1 cellular context compared by ENCODE assay signal in the genomic region with DNA sequence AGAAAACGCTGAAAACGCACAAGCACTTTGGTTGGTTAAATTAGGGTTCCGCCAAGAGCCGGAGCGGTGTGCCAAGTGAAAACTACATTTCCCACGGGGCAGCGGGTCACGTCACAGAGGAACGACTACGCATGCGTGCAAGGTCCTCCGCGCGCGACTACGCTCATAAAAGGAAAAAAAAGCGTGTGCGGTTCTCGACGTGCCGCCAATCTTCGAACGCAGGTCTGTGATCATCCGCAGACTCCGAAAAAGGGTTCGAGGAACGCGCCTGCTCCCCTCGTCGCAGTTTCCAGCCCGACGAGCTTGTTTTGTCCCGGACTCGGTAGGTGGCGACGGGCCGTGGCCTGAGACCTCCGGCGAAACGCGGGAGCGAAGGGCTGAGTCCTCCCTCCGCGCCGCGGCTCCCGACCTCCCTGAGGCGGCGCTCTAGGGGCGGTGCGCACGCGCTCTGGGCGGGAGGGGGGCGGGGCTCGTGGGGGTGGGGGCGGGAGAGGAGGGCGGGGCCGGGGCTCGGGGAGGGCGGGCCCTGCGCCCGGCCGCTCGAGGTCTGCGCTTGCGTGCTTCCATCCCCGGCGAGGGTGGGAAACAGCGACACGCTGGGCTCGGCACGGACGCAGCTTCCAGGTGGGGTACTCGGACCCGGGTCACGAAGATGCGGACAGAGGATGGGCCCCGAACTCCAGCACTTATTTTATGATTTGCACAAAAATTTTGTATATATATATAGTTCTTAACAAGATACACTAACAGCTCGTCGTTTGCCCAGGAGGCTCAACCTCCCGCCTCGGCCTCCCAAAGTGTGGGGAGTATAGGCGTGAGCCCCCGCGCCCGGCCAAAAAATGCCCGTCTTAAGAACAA.
A peak's percentile ranks its signal among the peaks of the same experiment; 100 is the strongest.
TF ChIP-seq lines count a peak whose summit lies in the region.

Gene SGF29 (plus strand): TSS at position 145 of the 858 bp plus-strand sequence. CDS start 27,150 bp downstream, outside the sequence.

TF ChIP-seq in HepG2, 621 proteins besides CTCF, POLR2A, EP300 and RAD21 (continued from another document and continues in another):
- TF ChIP-seq KDM6A (CRISPR knock-in tag; IDR thresholded peaks at IDR 0.05; ENCODE audit: low read depth), result no peak
- TF ChIP-seq, protein P1, sequence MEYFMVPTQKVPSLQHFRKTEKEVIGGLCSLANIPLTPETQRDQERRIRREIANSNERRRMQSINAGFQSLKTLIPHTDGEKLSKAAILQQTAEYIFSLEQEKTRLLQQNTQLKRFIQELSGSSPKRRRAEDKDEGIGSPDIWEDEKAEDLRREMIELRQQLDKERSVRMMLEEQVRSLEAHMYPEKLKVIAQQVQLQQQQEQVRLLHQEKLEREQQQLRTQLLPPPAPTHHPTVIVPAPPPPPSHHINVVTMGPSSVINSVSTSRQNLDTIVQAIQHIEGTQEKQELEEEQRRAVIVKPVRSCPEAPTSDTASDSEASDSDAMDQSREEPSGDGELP (IDR thresholded peaks at IDR 0.05; ENCODE audit: borderline replicate concordance, low read depth), result 0 out of 2 replicates have a peak, but pooled peaks have one; percentile 21
- TF ChIP-seq, protein P2, sequence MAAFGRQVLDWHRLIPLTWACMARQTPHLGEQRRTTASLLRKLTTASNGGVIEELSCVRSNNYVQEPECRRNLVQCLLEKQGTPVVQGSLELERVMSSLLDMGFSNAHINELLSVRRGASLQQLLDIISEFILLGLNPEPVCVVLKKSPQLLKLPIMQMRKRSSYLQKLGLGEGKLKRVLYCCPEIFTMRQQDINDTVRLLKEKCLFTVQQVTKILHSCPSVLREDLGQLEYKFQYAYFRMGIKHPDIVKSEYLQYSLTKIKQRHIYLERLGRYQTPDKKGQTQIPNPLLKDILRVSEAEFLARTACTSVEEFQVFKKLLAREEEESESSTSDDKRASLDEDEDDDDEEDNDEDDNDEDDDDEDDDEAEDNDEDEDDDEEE (CRISPR knock-in tag; IDR thresholded peaks at IDR 0.05), result peak; percentile 95; the same call in 1 of the 2 replicates
- peak; percentile 95 for TF ChIP-seq ZNF124 (CRISPR knock-in tag; IDR thresholded peaks at IDR 0.05)
- peak; percentile 96 for TF ChIP-seq ZSCAN9 (CRISPR knock-in tag; IDR thresholded peaks at IDR 0.05; ENCODE audit: borderline replicate concordance)
- TF ChIP-seq ZNF563 (CRISPR knock-in tag; IDR thresholded peaks at IDR 0.05), result peak; percentile 91; the same call in 1 of the 2 replicates
- no peak; the same call in 1 of the 2 replicates for TF ChIP-seq ZFP36L2 (CRISPR knock-in tag; IDR thresholded peaks at IDR 0.05)
- TF ChIP-seq, protein P3, sequence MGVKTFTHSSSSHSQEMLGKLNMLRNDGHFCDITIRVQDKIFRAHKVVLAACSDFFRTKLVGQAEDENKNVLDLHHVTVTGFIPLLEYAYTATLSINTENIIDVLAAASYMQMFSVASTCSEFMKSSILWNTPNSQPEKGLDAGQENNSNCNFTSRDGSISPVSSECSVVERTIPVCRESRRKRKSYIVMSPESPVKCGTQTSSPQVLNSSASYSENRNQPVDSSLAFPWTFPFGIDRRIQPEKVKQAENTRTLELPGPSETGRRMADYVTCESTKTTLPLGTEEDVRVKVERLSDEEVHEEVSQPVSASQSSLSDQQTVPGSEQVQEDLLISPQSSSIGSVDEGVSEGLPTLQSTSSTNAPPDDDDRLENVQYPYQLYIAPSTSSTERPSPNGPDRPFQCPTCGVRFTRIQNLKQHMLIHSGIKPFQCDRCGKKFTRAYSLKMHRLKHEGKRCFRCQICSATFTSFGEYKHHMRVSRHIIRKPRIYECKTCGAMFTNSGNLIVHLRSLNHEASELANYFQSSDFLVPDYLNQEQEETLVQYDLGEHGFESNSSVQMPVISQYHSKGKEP (CRISPR knock-in tag; IDR thresholded peaks at IDR 0.05), result 0 out of 2 replicates have a peak, but pooled peaks have one; percentile 78
- TF ChIP-seq, protein P4, sequence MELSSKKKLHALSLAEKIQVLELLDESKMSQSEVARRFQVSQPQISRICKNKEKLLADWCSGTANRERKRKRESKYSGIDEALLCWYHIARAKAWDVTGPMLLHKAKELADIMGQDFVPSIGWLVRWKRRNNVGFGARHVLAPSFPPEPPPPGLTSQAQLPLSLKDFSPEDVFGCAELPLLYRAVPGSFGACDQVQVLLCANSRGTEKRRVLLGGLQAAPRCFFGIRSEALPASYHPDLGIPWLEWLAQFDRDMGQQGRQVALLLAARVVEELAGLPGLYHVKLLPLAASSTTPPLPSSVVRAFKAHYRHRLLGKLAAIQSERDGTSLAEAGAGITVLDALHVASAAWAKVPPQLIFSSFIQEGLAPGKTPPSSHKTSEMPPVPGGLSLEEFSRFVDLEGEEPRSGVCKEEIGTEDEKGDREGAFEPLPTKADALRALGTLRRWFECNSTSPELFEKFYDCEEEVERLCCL (CRISPR knock-in tag; IDR thresholded peaks at IDR 0.05; ENCODE audit: borderline replicate concordance), result no peak
- peak; percentile 93 for TF ChIP-seq ZMYM4 (CRISPR knock-in tag; IDR thresholded peaks at IDR 0.05)
- no peak for TF ChIP-seq MTA3 (CRISPR knock-in tag; IDR thresholded peaks at IDR 0.05)
- TF ChIP-seq, protein P5, sequence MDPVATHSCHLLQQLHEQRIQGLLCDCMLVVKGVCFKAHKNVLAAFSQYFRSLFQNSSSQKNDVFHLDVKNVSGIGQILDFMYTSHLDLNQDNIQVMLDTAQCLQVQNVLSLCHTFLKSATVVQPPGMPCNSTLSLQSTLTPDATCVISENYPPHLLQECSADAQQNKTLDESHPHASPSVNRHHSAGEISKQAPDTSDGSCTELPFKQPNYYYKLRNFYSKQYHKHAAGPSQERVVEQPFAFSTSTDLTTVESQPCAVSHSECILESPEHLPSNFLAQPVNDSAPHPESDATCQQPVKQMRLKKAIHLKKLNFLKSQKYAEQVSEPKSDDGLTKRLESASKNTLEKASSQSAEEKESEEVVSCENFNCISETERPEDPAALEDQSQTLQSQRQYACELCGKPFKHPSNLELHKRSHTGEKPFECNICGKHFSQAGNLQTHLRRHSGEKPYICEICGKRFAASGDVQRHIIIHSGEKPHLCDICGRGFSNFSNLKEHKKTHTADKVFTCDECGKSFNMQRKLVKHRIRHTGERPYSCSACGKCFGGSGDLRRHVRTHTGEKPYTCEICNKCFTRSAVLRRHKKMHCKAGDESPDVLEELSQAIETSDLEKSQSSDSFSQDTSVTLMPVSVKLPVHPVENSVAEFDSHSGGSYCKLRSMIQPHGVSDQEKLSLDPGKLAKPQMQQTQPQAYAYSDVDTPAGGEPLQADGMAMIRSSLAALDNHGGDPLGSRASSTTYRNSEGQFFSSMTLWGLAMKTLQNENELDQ (CRISPR knock-in tag; IDR thresholded peaks at IDR 0.05; ENCODE audit: borderline replicate concordance), result peak; percentile 87; the same call in 1 of the 2 replicates
- peak; percentile 83; the same call in 1 of the 2 replicates for TF ChIP-seq ZBTB8A (CRISPR knock-in tag; IDR thresholded peaks at IDR 0.05; ENCODE audit: borderline replicate concordance, low read depth)
- TF ChIP-seq CHCHD3 (CRISPR knock-in tag; IDR thresholded peaks at IDR 0.05), result peak; percentile 96
- peak; percentile 87 for TF ChIP-seq NRL (CRISPR knock-in tag; IDR thresholded peaks at IDR 0.05; ENCODE audit: borderline replicate concordance)
- TF ChIP-seq, protein P6, sequence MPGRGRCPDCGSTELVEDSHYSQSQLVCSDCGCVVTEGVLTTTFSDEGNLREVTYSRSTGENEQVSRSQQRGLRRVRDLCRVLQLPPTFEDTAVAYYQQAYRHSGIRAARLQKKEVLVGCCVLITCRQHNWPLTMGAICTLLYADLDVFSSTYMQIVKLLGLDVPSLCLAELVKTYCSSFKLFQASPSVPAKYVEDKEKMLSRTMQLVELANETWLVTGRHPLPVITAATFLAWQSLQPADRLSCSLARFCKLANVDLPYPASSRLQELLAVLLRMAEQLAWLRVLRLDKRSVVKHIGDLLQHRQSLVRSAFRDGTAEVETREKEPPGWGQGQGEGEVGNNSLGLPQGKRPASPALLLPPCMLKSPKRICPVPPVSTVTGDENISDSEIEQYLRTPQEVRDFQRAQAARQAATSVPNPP (CRISPR knock-in tag; IDR thresholded peaks at IDR 0.05), result peak; percentile 73; the same call in 1 of the 2 replicates
- TF ChIP-seq, protein P7, sequence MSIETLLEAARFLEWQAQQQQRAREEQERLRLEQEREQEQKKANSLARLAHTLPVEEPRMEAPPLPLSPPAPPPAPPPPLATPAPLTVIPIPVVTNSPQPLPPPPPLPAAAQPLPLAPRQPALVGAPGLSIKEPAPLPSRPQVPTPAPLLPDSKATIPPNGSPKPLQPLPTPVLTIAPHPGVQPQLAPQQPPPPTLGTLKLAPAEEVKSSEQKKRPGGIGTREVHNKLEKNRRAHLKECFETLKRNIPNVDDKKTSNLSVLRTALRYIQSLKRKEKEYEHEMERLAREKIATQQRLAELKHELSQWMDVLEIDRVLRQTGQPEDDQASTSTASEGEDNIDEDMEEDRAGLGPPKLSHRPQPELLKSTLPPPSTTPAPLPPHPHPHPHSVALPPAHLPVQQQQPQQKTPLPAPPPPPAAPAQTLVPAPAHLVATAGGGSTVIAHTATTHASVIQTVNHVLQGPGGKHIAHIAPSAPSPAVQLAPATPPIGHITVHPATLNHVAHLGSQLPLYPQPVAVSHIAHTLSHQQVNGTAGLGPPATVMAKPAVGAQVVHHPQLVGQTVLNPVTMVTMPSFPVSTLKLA (IDR thresholded peaks at IDR 0.05), result no peak; the same call in 1 of the 2 replicates
- no peak for TF ChIP-seq NONO (IDR thresholded peaks at IDR 0.05)
- peak; percentile 97 for TF ChIP-seq NONO (CRISPR knock-in tag; conservative IDR thresholded peaks at IDR 0.05)
- peak; percentile 45 for TF ChIP-seq SKI (IDR thresholded peaks at IDR 0.05; ENCODE audit: partially characterized antibody)
- TF ChIP-seq NR2F1 (CRISPR knock-in tag; IDR thresholded peaks at IDR 0.05), result peak in 1 of 2 experiments; percentile 41; a peak in 1 of 4 replicates
- peak; percentile 89 for TF ChIP-seq MEF2D (CRISPR knock-in tag; IDR thresholded peaks at IDR 0.05)
- TF ChIP-seq PAF1 (CRISPR knock-in tag; IDR thresholded peaks at IDR 0.05), result no peak
- TF ChIP-seq MLXIP (CRISPR knock-in tag; IDR thresholded peaks at IDR 0.05; ENCODE audit: borderline replicate concordance), result peak; percentile 65; the same call in 1 of the 2 replicates
- peak; percentile 25 for TF ChIP-seq PHF5A (CRISPR knock-in tag; IDR thresholded peaks at IDR 0.05; ENCODE audit: low read depth, unreplicated experiment)
- no peak for TF ChIP-seq NCOA1 (CRISPR knock-in tag; IDR thresholded peaks at IDR 0.05)
- TF ChIP-seq, protein P8, sequence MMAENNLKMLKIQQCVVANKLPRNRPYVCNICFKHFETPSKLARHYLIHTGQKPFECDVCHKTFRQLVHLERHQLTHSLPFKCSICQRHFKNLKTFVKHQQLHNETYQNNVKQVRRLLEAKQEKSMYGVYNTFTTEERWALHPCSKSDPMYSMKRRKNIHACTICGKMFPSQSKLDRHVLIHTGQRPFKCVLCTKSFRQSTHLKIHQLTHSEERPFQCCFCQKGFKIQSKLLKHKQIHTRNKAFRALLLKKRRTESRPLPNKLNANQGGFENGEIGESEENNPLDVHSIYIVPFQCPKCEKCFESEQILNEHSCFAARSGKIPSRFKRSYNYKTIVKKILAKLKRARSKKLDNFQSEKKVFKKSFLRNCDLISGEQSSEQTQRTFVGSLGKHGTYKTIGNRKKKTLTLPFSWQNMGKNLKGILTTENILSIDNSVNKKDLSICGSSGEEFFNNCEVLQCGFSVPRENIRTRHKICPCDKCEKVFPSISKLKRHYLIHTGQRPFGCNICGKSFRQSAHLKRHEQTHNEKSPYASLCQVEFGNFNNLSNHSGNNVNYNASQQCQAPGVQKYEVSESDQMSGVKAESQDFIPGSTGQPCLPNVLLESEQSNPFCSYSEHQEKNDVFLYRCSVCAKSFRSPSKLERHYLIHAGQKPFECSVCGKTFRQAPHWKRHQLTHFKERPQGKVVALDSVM (CRISPR knock-in tag; IDR thresholded peaks at IDR 0.05), result peak; percentile 96
- peak; percentile 93 for TF ChIP-seq ZNF710 (CRISPR knock-in tag; IDR thresholded peaks at IDR 0.05; ENCODE audit: borderline replicate concordance)
- peak; percentile 81 for TF ChIP-seq ZNF616 (CRISPR knock-in tag; IDR thresholded peaks at IDR 0.05; ENCODE audit: low read depth)
- TF ChIP-seq ZNF720 (CRISPR knock-in tag; IDR thresholded peaks at IDR 0.05), result peak; percentile 89; the same call in 1 of the 2 replicates
- peak; percentile 53; the same call in 1 of the 2 replicates for TF ChIP-seq MIER2 (CRISPR knock-in tag; IDR thresholded peaks at IDR 0.05)
- no peak for TF ChIP-seq SP1 (IDR thresholded peaks at IDR 0.05)
- peak; percentile 86 for TF ChIP-seq SP1 (CRISPR knock-in tag; IDR thresholded peaks at IDR 0.05)
- TF ChIP-seq CCDC6 (CRISPR knock-in tag; IDR thresholded peaks at IDR 0.05), result peak; percentile 95
- no peak for TF ChIP-seq ZSCAN20 (CRISPR knock-in tag; IDR thresholded peaks at IDR 0.05; ENCODE audit: borderline replicate concordance)
- peak; percentile 95 for TF ChIP-seq KLF6 (CRISPR knock-in tag; IDR thresholded peaks at IDR 0.05)
- TF ChIP-seq ZNF331 (CRISPR knock-in tag; IDR thresholded peaks at IDR 0.05), result peak; percentile 91; the same call in 1 of the 2 replicates
- TF ChIP-seq CHD4 (IDR thresholded peaks at IDR 0.05; ENCODE audit: borderline replicate concordance, low read length), result no peak
- TF ChIP-seq NR1H2 (CRISPR knock-in tag; IDR thresholded peaks at IDR 0.05; ENCODE audit: borderline replicate concordance, low read depth), result peak; percentile 89; the same call in 1 of the 2 replicates
- peak; percentile 76 for TF ChIP-seq ISL2 (CRISPR knock-in tag; IDR thresholded peaks at IDR 0.05)
